9 cellular contexts compared by ENCODE assay signal in the genomic region with DNA sequence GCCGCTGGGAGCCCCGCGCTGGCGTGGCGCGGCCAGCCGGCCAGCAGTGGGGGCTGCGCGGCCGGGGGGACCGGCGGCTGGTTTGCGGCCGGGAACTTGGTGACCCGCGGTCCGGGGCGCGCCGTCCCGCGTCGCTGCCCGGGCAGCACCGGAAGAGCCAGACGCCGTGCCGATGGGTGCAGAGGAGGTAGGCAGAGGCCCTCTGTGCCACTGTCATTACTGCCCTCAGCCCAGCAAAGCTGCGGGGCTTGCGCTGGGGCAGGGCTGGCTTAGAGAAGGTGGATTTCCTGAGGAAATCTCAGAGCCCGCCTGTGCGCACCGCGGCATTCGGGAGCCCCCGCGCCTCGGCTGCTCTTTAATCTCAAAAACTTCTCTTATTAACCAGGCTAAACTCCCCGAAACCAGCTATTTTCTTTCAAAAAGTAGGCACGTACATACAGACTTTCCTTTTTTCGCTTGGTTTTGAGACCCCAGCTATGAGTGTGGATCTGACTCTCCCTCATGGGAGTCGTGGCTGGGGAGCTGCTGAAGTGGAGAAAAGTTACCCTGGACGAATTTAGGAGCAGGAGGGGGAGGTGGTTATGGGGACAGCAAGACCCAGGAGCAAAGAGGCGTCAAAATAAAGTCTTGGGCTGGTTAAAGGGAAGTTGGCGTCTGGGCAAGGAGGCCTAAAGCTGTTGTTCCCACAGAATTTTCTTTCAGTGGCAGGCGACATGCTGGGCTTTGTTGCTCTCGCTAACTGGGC. TPM values are rescaled to one million over a fixed set of nuclear protein-coding genes. Genes with fewer than 3 reads are reported as not detected.
DNase-seq lines count a peak whose midpoint lies in the region; ATAC-seq and TF ChIP-seq lines count a peak whose summit lies in the region.
"Had no signal": no experiment of that assay in that cellular context is flagged by ENCODE, and none has a peak within 500 bp of the region (broad histone marks: within the 10 kb centered on the region; RNA-seq: fewer than 3 reads in every experiment).

No MANE protein-coding gene starts in this region.

- H3K9me3 ChIP-seq in iPS DF 6.9 (ENCODE audit: control insufficient read depth, insufficient read depth, low read length) (no peaks in the 10 kb centered on the region), sigmoid colon (no peaks in the 10 kb centered on the region)

- peak; percentile 30 for DNase-seq in stimulated activated CD4-positive, alpha-beta T cell treated with anti-CD3 and anti-CD28 coated beads, Interleukin-12 subunit alpha, Interleukin-12 subunit beta, amount 100 ng/mL, for 4 hours
- DNase-seq in stimulated activated CD4-positive, alpha-beta T cell treated with anti-CD3 and anti-CD28 coated beads, Interleukin-2, amount 100 ng/mL, for 48 hours: no peak
- DNase-seq in SHP77 treated with DMSO at 0.1 percent for 48 hours (lab: John Stamatoyannopoulos, UW) (peak; percentile 15), astrocyte of the cerebellum (ENCODE audit: low read depth) (no peak), iPS DF 6.9 (ENCODE audit: low read depth, low spot score) (no peak), sigmoid colon (no peak), foreskin melanocyte (no peak)

- H3K27ac ChIP-seq in iPS DF 6.9 (ENCODE audit: low read length): no peak overlapping the region
- peak overlapping the region; percentile 97 to 100 (median 98) for H3K27ac ChIP-seq in sigmoid colon

- no peaks in the 10 kb centered on the region for H3K36me3 ChIP-seq in iPS DF 6.9 (ENCODE audit: control insufficient read depth, insufficient read depth, low read length)
- no peaks in the 10 kb centered on the region for H3K36me3 ChIP-seq in sigmoid colon

- H3K27me3 ChIP-seq in iPS DF 6.9 (ENCODE audit: control insufficient read depth, insufficient read depth, low read length) (no peaks in the 10 kb centered on the region), sigmoid colon (no peaks in the 10 kb centered on the region)

- peak overlapping the region; percentile 73 for H3K4me3 ChIP-seq in astrocyte of the cerebellum (ENCODE audit: low read depth, low read length)
- H3K4me3 ChIP-seq in iPS DF 6.9 (ENCODE audit: low read length): peak overlapping the region; percentile 96
- peak overlapping the region; percentile 82 to 88 (median 86) for H3K4me3 ChIP-seq in sigmoid colon

- peak; percentile 18 for ATAC-seq in HG03432 (IDR thresholded peaks at IDR 0.05; ENCODE audit: unreplicated experiment)

- no peak for TF ChIP-seq CTCF in astrocyte of the cerebellum (IDR thresholded peaks at IDR 0.05; ENCODE audit: low read depth, low read length, missing control alignments)
- no peak for TF ChIP-seq CTCF in sigmoid colon (IDR thresholded peaks at IDR 0.05)

- in situ Hi-C loops in astrocyte of the cerebellum (cut with HindIII; ENCODE audit: low sequenced_read_pairs): no loop called here

- no peak for TF ChIP-seq POLR2A in sigmoid colon (IDR thresholded peaks at IDR 0.05)

- no peak for TF ChIP-seq EP300 in sigmoid colon (IDR thresholded peaks at IDR 0.05)

- WGBS in iPS DF 6.9 (ENCODE audit: insufficient coverage, insufficient read length): no CpG with 5 or more reads among the region's 47 CpGs
- 1% methylated on average over 47 of the region's 47 CpGs for WGBS in sigmoid colon, 2 donors

- intact Hi-C loops in sigmoid colon (cut with DNase I): no loop called here

- H3K4me1 ChIP-seq in iPS DF 6.9 (ENCODE audit: control insufficient read depth, insufficient read depth, low read length) (peaks cover 2% of the 10 kb centered on the region; the same call in 1 of the 2 replicates), sigmoid colon (peaks cover 0 to 58% (median 55%) of the 10 kb centered on the region in 4 donors)

RNA-seq across cellular contexts. Expression of a gene that starts 0.8 kb away (rescaled TPM):
- 10 to 100 TPM; 13.5 to 62.0 (median 18.6) TPM for total RNA-seq in sigmoid colon
- 10 to 100 TPM in 2 of 3 donors, 1 to 10 TPM in 1; 5.4 to 36.7 (median 10.4) TPM for polyA plus RNA-seq in sigmoid colon

RNA-seq across cellular contexts. Expression of a gene that starts 37.5 kb away (rescaled TPM):
- not detected for total RNA-seq in sigmoid colon
- not detected for polyA plus RNA-seq in sigmoid colon
- total RNA-seq: renal cortical epithelial cell had no signal

Comparison
In these comparisons a context has a peak if more than half of its experiments do, and no peak if none do; other contexts are left out.
1. DNase-seq: peak in stimulated activated CD4-positive, alpha-beta T cell treated with anti-CD3 and anti-CD28 coated beads, Interleukin-12 subunit alpha, Interleukin-12 subunit beta, amount 100 ng/mL, for 4 hours (single experiment) and SHP77 treated with DMSO at 0.1 percent for 48 hours (single experiment); none in stimulated activated CD4-positive, alpha-beta T cell treated with anti-CD3 and anti-CD28 coated beads, Interleukin-2, amount 100 ng/mL, for 48 hours (0 of 2), astrocyte of the cerebellum (single experiment), iPS DF 6.9 (single experiment), sigmoid colon (single experiment) and foreskin melanocyte (single experiment).
2. Peak in every context shown above with its lines, with median percentiles within 50 percentile points of each other: H3K4me3 ChIP-seq.